ENCODE assay signal across 8 cellular contexts in genomic region chr2:230865766-230866703, GRCh38. TPM values are rescaled to one million over a fixed set of nuclear protein-coding genes. Genes with fewer than 3 reads are reported as not detected.
A peak's percentile ranks its signal among the peaks of the same experiment; 100 is the strongest.
DNase-seq lines count a peak whose midpoint lies in the region; ATAC-seq, FAIRE-seq and TF ChIP-seq lines count a peak whose summit lies in the region.

No MANE protein-coding gene starts in this region.

- no peak for FAIRE-seq in H1 (lab: Jason Lieb, UNC)

- H2BK120ac ChIP-seq in H1 (replicated peaks; ENCODE audit: low read depth, low read length): peak overlapping the region; percentile 43

- H3K9me3 Mint-ChIP-seq in activated CD4-positive, alpha-beta T cell treated with anti-CD3 and anti-CD28 coated beads for 36 hours (ENCODE audit: low read depth): no peaks in the 10 kb centered on the region
- H3K9me3 Mint-ChIP-seq in naive thymus-derived CD8-positive, alpha-beta T cell: no peaks in the 10 kb centered on the region

- TF ChIP-seq POLR2A in H1 (IDR thresholded peaks at IDR 0.05; ENCODE audit: control extremely low read depth in 1 of 2, low read depth in 2 of 2, low read length in 2 of 2): peak in 1 of 2 experiments; percentile 61; a peak in 1 of 3 replicates
- TF ChIP-seq POLR2A in lower leg skin (IDR thresholded peaks at IDR 0.05): no peak

- H3K23me2 ChIP-seq in H1 (ENCODE audit: low read depth, low read length): peaks cover 20% of the 10 kb centered on the region

- peak overlapping the region; percentile 75 to 99 (median 84) for H3K4me3 ChIP-seq in H1 (ENCODE audit: extremely low read depth in 1 of 4, insufficient read depth in 2 of 4, low read depth in 3 of 4, low read length in 4 of 4)
- H3K4me3 ChIP-seq in lower leg skin (ENCODE audit: low read depth, poor library complexity, severe bottlenecking): no peak overlapping the region

- H2BK5ac ChIP-seq in H1 (ENCODE audit: low read depth, low read length): peak overlapping the region; percentile 93

- H3K18ac ChIP-seq in H1 (ENCODE audit: extremely low read depth, low read length): peak overlapping the region; percentile 93

- peaks cover 21 to 64% (median 52%) of the 10 kb centered on the region in 4 experiments for H3K4me1 ChIP-seq in H1 (replicated peaks in 1 of 4; ENCODE audit: control insufficient read depth in 3 of 4, insufficient read depth in 4 of 4, low read length in 3 of 4)

- H3K9ac ChIP-seq in H1 (replicated peaks in 1 of 4; ENCODE audit: extremely low read depth in 1 of 4, low read depth in 3 of 4, low read length in 3 of 4): peak overlapping the region in 3 of 4 experiments; percentile 58 to 81 (median 63); a peak in 6 of 7 replicates

- no peak overlapping the region for H2BK15ac ChIP-seq in H1 (ENCODE audit: low read length)

- no peak overlapping the region for H3K23ac ChIP-seq in H1 (ENCODE audit: insufficient read length)

- CTCF ChIA-PET in activated CD4-positive, alpha-beta T cell treated with anti-CD3 and anti-CD28 coated beads for 36 hours (lab: Charles Lee): interaction anchor here (0.5 to 1.5 kb wide), 12 partner anchors 8 to 259 kb away, joined by 3 to 5 read pairs (median 3); partner anchors contain the start of gene HTR2B
- CTCF ChIA-PET in H1 (lab: Charles Lee; ENCODE audit: partially characterized antibody): interaction anchor here (0.7 to 10.1 kb wide), 17 partner anchors 9 to 119 kb away, joined by 3 to 86 read pairs (median 4); no protein-coding TSS in a partner anchor

- peak overlapping the region; percentile 87; the same call in 1 of the 2 replicates for H4K8ac ChIP-seq in H1 (ENCODE audit: extremely low read depth, insufficient read depth, low read length)

- peak overlapping the region; percentile 75 for H3K27ac ChIP-seq in H1 (ENCODE audit: low read depth, low read length)

- peaks cover 0 to 3% (median 0%) of the 10 kb centered on the region in 4 experiments; a peak in 1 of 8 replicates for H3K36me3 ChIP-seq in H1 (ENCODE audit: control insufficient read depth in 2 of 4, insufficient read depth in 4 of 4, low read length in 3 of 4)

- H3K4me2 ChIP-seq in H1 (ENCODE audit: insufficient read depth in 1 of 2, low read depth in 2 of 2, low read length in 2 of 2): peak overlapping the region; percentile 76 to 94

- peak overlapping the region; percentile 22 for H4K91ac ChIP-seq in H1 (replicated peaks; ENCODE audit: insufficient read length, low read length)

- H2AK5ac ChIP-seq in H1 (ENCODE audit: low read depth, low read length): 0 out of 2 replicates have a peak overlapping the region, but pooled peaks have one; percentile 65

- H2BK12ac ChIP-seq in H1 (ENCODE audit: low read depth, low read length): peak overlapping the region; percentile 60

- no peak overlapping the region for H3K14ac ChIP-seq in H1 (ENCODE audit: insufficient read length)

- no peaks in the 10 kb centered on the region for H3K36me3 Mint-ChIP-seq in activated CD4-positive, alpha-beta T cell treated with anti-CD3 and anti-CD28 coated beads for 36 hours (ENCODE audit: low read depth)
- H3K36me3 Mint-ChIP-seq in naive thymus-derived CD8-positive, alpha-beta T cell: no peaks in the 10 kb centered on the region

- peaks cover 4% of the 10 kb centered on the region for H3K27me3 Mint-ChIP-seq in activated CD4-positive, alpha-beta T cell treated with anti-CD3 and anti-CD28 coated beads for 36 hours
- H3K27me3 Mint-ChIP-seq in naive thymus-derived CD8-positive, alpha-beta T cell: peaks cover 0 to 7% (median 0%) of the 10 kb centered on the region in 5 donors

- peaks cover 20% of the 10 kb centered on the region for H3K79me1 ChIP-seq in H1 (ENCODE audit: low read depth, low read length)

- ATAC-seq in activated CD4-positive, alpha-beta T cell treated with anti-CD3 and anti-CD28 coated beads for 36 hours: no peak
- ATAC-seq in naive thymus-derived CD8-positive, alpha-beta T cell: peak in 1 of 2 donors; percentile 18
- ATAC-seq in HG03280 (IDR thresholded peaks at IDR 0.05; ENCODE audit: unreplicated experiment) (no peak), HG03520 (IDR thresholded peaks at IDR 0.05; ENCODE audit: unreplicated experiment) (no peak)

- intact Hi-C loops in activated CD4-positive, alpha-beta T cell treated with anti-CD3 and anti-CD28 coated beads for 36 hours (cut with DNase I, micrococcal nuclease): loop anchor here (2.0 kb wide), 2 partner anchors 39 to 59 kb away; partner anchors contain the start of gene GPR55 (in 1 of the 2)
- intact Hi-C loops in lower leg skin (cut with DNase I; ENCODE audit: low total_unique reads): no loop called here

- peaks cover 55% of the 10 kb centered on the region for H3K4me1 Mint-ChIP-seq in activated CD4-positive, alpha-beta T cell treated with anti-CD3 and anti-CD28 coated beads for 36 hours
- H3K4me1 Mint-ChIP-seq in naive thymus-derived CD8-positive, alpha-beta T cell: peaks cover 34 to 85% (median 76%) of the 10 kb centered on the region in 4 donors

- 12% methylated on average over 21 of the region's 35 CpGs; no CpG with 5 or more reads in 1 of the 2 experiments for WGBS in H1 (ENCODE audit: extremely low coverage in 1 of 2, insufficient coverage in 1 of 2, insufficient read length in 1 of 2, insufficient replicate concordance in 2 of 2, low coverage in 1 of 2, low lambda C conversion rate in 2 of 2, missing lambda C conversion rate in 1 of 2), 2 experiments
- WGBS in lower leg skin, 2 donors: 18 to 24% methylated on average over 35 of the region's 35 CpGs

- no peaks in the 10 kb centered on the region for H3K9me3 ChIP-seq in H1 (ENCODE audit: insufficient read depth in 2 of 2, low read depth in 1 of 2, low read length in 1 of 2)

- peaks cover 10 to 63% of the 10 kb centered on the region in 2 experiments for H3K79me2 ChIP-seq in H1 (ENCODE audit: control insufficient read depth in 1 of 2, insufficient read depth in 2 of 2, low read length in 2 of 2)

- H3K27me3 ChIP-seq in H1 (replicated peaks in 1 of 4; ENCODE audit: control insufficient read depth in 3 of 4, extremely low read depth in 1 of 4, insufficient read depth in 3 of 4, low read length in 3 of 4): no peaks in the 10 kb centered on the region; a peak in 1 of 7 replicates

- H2AFZ ChIP-seq in H1 (ENCODE audit: low read length): no peak overlapping the region

- no peak for TF ChIP-seq EP300 in H1 (IDR thresholded peaks at IDR 0.05; ENCODE audit: borderline replicate concordance in 1 of 2, low read depth in 2 of 2, low read length in 2 of 2)

- H2BK20ac ChIP-seq in H1 (ENCODE audit: low read length): 0 out of 2 replicates have a peak overlapping the region, but pooled peaks have one; percentile 32

- peak overlapping the region; percentile 50 for H3K56ac ChIP-seq in H1 (replicated peaks; ENCODE audit: insufficient read length, low read depth, low read length)

- peak overlapping the region; percentile 38 for H4K5ac ChIP-seq in H1 (ENCODE audit: insufficient read length, low read depth, low read length)

- TF ChIP-seq CTCF in H1 (IDR thresholded peaks at IDR 0.05; ENCODE audit: control extremely low read depth in 1 of 3, insufficient read depth in 1 of 3, low read depth in 1 of 3, low read length in 3 of 3) (no peak), lower leg skin (IDR thresholded peaks at IDR 0.05) (no peak)

- TF ChIP-seq RAD21 in H1 (IDR thresholded peaks at IDR 0.05 in 1 of 2, conservative IDR thresholded peaks at IDR 0.05 in 1 of 2; ENCODE audit: low read depth in 2 of 2, low read length in 2 of 2): no peak

- POLR2A ChIA-PET in activated CD4-positive, alpha-beta T cell treated with anti-CD3 and anti-CD28 coated beads for 36 hours (lab: Charles Lee): no interaction called here
- POLR2A ChIA-PET in H1 (lab: Charles Lee; ENCODE audit: partially characterized antibody): interaction anchor here (0.7 to 5.2 kb wide), 15 partner anchors 7 to 798 kb away, joined by 3 to 50 read pairs (median 6); no protein-coding TSS in a partner anchor
- POLR2A ChIA-PET in naive thymus-derived CD8-positive, alpha-beta T cell (lab: Charles Lee): interaction anchor here (1.3 to 6.2 kb wide), 5 partner anchors 11 to 122 kb away, joined by 3 to 62 read pairs (median 5); no protein-coding TSS in a partner anchor

- peaks cover 0 to 7% of the 10 kb centered on the region in 2 experiments for H4K20me1 ChIP-seq in H1 (replicated peaks in 1 of 2; ENCODE audit: control insufficient read depth in 1 of 2, insufficient read depth in 2 of 2, low read length in 2 of 2)

- peak overlapping the region; percentile 84 for H3K4me3 Mint-ChIP-seq in activated CD4-positive, alpha-beta T cell treated with anti-CD3 and anti-CD28 coated beads for 36 hours
- H3K4me3 Mint-ChIP-seq in naive thymus-derived CD8-positive, alpha-beta T cell: peak overlapping the region; percentile 77 to 95 (median 88)

- no peak overlapping the region for H3K4ac ChIP-seq in H1 (replicated peaks; ENCODE audit: insufficient read length, low read depth, low read length)

- peak; percentile 45 for DNase-seq in activated CD4-positive, alpha-beta T cell treated with anti-CD3 and anti-CD28 coated beads for 36 hours
- DNase-seq in activated CD4-positive, alpha-beta T cell treated with anti-CD3 and anti-CD28 coated beads, Interleukin-2, amount 50 U/mL, for 48 hours: no peak
- peak; percentile 56 for DNase-seq in SW480 (ENCODE audit: low spot score)
- peak in 1 of 2 experiments; percentile 64 for DNase-seq in H1 (ENCODE audit: low read depth in 1 of 2, low spot score in 2 of 2)
- DNase-seq in naive thymus-derived CD8-positive, alpha-beta T cell: peak in 4 of 10 donors; percentile 26 to 41 (median 38)
- DNase-seq in lower leg skin (ENCODE audit: low spot score in 2 of 2): no peak

- H3K27ac Mint-ChIP-seq in activated CD4-positive, alpha-beta T cell treated with anti-CD3 and anti-CD28 coated beads for 36 hours: no peak overlapping the region
- H3K27ac Mint-ChIP-seq in naive thymus-derived CD8-positive, alpha-beta T cell: peak overlapping the region; percentile 25 to 93 (median 88)

RNA-seq across cellular contexts. Expression of gene ITM2C, which starts 1.3 kb away (rescaled TPM):
- total RNA-seq in activated CD4-positive, alpha-beta T cell treated with anti-CD3 and anti-CD28 coated beads for 36 hours: 10 to 100 TPM; 29.6 to 32.9 TPM
- total RNA-seq in H1 (2021; fragmentation: NEBNext Ultra II Directional; extraction: Animal tissue kit (Norgen Biotek cat#: 25700)): 362 and 367 TPM in 2 replicates
- 742 and 889 TPM in 2 replicates for polyA plus RNA-seq in H1 (2011; rRNA removed)
- polyA plus RNA-seq in H1 (2011; cell fraction: cytosol; rRNA removed): 714 TPM
- 967 TPM for polyA plus RNA-seq in H1 (2011; cell fraction: nucleus; rRNA removed)
- 466 to 565 TPM (median 504 TPM) in 4 replicates for polyA plus RNA-seq in H1 (2012, experiment 1 of 2)
- polyA plus RNA-seq in H1 (2012, experiment 2 of 2): 396 TPM
- 442 TPM for polyA plus RNA-seq in H1 (2013, experiment 1 of 2)
- 531 TPM for polyA plus RNA-seq in H1 (2013, experiment 2 of 2)
- 807 and 840 TPM in 2 replicates for polyA minus RNA-seq in H1 (2011; rRNA and poly(A)+ RNA removed)
- 239 TPM for polyA minus RNA-seq in H1 (2011; cell fraction: cytosol; rRNA and poly(A)+ RNA removed)
- 131 TPM for polyA minus RNA-seq in H1 (2011; cell fraction: nucleus; rRNA and poly(A)+ RNA removed)
- total RNA-seq in naive thymus-derived CD8-positive, alpha-beta T cell: 10 to 100 TPM; 30.9 to 38.7 TPM
- polyA plus RNA-seq in naive thymus-derived CD8-positive, alpha-beta T cell: 10 to 100 TPM; 35.4 to 56.7 (median 53.8) TPM
- 10 to 100 TPM; 12.3 to 19.1 (median 14.0) TPM for total RNA-seq in lower leg skin

RNA-seq across cellular contexts. Expression of gene GPR55, which starts 59.0 kb away (rescaled TPM):
- 1 to 10 TPM; 3.6 to 4.0 TPM for total RNA-seq in activated CD4-positive, alpha-beta T cell treated with anti-CD3 and anti-CD28 coated beads for 36 hours
- not detected in 2 replicates for total RNA-seq in H1 (2021; fragmentation: NEBNext Ultra II Directional; extraction: Animal tissue kit (Norgen Biotek cat#: 25700))
- not detected in 2 replicates for polyA plus RNA-seq in H1 (2011; rRNA removed)
- polyA plus RNA-seq in H1 (2011; cell fraction: cytosol; rRNA removed): not detected
- polyA plus RNA-seq in H1 (2011; cell fraction: nucleus; rRNA removed): not detected
- not detected in 4 replicates for polyA plus RNA-seq in H1 (2012, experiment 1 of 2)
- polyA plus RNA-seq in H1 (2012, experiment 2 of 2): not detected
- polyA plus RNA-seq in H1 (2013, experiment 1 of 2): not detected
- not detected for polyA plus RNA-seq in H1 (2013, experiment 2 of 2)
- polyA minus RNA-seq in H1 (2011; rRNA and poly(A)+ RNA removed): not detected in 2 replicates
- not detected for polyA minus RNA-seq in H1 (2011; cell fraction: cytosol; rRNA and poly(A)+ RNA removed)
- not detected for polyA minus RNA-seq in H1 (2011; cell fraction: nucleus; rRNA and poly(A)+ RNA removed)
- total RNA-seq in naive thymus-derived CD8-positive, alpha-beta T cell: 10 to 100 TPM in 1 of 2 experiments, 1 to 10 TPM in 1; 8.9 to 10.4 TPM
- 1 to 10 TPM; 1.1 to 3.2 (median 3.1) TPM for polyA plus RNA-seq in naive thymus-derived CD8-positive, alpha-beta T cell
- total RNA-seq in lower leg skin: under 1 TPM in 1 of 4 donors, not detected in 3; 0.30 TPM

Comparison
In these comparisons a context has a peak if more than half of its experiments do, and no peak if none do; other contexts are left out.
1. DNase-seq: peak in activated CD4-positive, alpha-beta T cell treated with anti-CD3 and anti-CD28 coated beads for 36 hours (single experiment) and SW480 (single experiment); none in activated CD4-positive, alpha-beta T cell treated with anti-CD3 and anti-CD28 coated beads, Interleukin-2, amount 50 U/mL, for 48 hours (0 of 2) and lower leg skin (0 of 2).